1 cellular context compared by ENCODE assay signal in genomic region chr4:151801547-151802516, GRCh38.
TF ChIP-seq lines count a peak whose summit lies in the region.

No MANE protein-coding gene starts in this region.

TF ChIP-seq in IMR-90, 13 proteins besides CTCF, POLR2A, EP300 and RAD21:
- TF ChIP-seq BHLHE40 (IDR thresholded peaks at IDR 0.05; ENCODE audit: low read depth, low read length) (peak; percentile 74; the same call in 1 of the 2 replicates), RFX5 (IDR thresholded peaks at IDR 0.05; ENCODE audit: low read depth, low read length) (no peak), USF2 (IDR thresholded peaks at IDR 0.05; ENCODE audit: low read depth, low read length) (no peak), SMC3 (IDR thresholded peaks at IDR 0.05; ENCODE audit: low read depth, low read length) (0 out of 2 replicates have a peak, but pooled peaks have one; percentile 23), RCOR1 (IDR thresholded peaks at IDR 0.05; ENCODE audit: insufficient replicate concordance, low read length) (no peak), CEBPB (IDR thresholded peaks at IDR 0.05; ENCODE audit: low read depth, low read length) (no peak), NFE2L2 (IDR thresholded peaks at IDR 0.05; ENCODE audit: low read depth, low read length) (no peak), FOS (IDR thresholded peaks at IDR 0.05; ENCODE audit: low read depth, low read length) (no peak), CHD1 (IDR thresholded peaks at IDR 0.05; ENCODE audit: low read depth, low read length) (no peak), MAZ (IDR thresholded peaks at IDR 0.05; ENCODE audit: borderline replicate concordance, low read depth, low read length) (no peak), MXI1 (IDR thresholded peaks at IDR 0.05; ENCODE audit: borderline replicate concordance, low read depth, low read length) (no peak), MAFK (IDR thresholded peaks at IDR 0.05; ENCODE audit: low read depth, low read length) (no peak)
- TF ChIP-seq, protein P1, sequence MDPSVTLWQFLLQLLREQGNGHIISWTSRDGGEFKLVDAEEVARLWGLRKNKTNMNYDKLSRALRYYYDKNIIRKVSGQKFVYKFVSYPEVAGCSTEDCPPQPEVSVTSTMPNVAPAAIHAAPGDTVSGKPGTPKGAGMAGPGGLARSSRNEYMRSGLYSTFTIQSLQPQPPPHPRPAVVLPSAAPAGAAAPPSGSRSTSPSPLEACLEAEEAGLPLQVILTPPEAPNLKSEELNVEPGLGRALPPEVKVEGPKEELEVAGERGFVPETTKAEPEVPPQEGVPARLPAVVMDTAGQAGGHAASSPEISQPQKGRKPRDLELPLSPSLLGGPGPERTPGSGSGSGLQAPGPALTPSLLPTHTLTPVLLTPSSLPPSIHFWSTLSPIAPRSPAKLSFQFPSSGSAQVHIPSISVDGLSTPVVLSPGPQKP (IDR thresholded peaks at IDR 0.05; ENCODE audit: borderline replicate concordance, low read depth, low read length), result no peak
